8 cellular contexts compared by ENCODE assay signal in the genomic region with DNA sequence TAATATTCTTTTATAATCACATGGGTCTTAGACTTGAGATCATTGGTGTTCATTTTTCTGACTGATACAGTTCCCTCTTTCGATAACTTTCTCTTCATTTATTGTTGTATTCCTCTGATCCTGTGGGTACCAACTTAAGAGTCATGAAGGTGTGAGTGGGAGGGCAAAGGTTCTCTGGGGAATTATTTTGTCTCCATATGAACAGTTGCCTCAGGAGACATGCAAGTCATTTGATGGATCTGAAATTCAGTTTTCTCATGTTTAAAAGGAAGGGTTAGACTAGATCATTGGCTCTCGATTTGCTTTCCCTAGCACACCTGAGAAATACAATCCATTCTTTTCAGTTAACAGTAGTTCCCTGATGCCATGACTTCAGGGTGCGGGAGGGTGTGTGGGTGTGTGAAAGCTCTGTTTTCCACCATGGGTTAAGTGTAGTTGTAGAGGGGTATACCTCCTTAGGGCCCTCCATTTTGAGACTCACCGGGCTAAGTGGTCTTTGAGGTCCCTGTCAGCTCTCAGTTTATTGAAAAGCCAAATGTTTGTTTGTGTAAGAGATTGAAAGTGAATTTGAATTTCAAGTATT. TPM values are rescaled to one million over a fixed set of nuclear protein-coding genes. Genes with fewer than 3 reads are reported as not detected.
A peak's percentile ranks its signal among the peaks of the same experiment; 100 is the strongest.
DNase-seq lines count a peak whose midpoint lies in the region; ATAC-seq and TF ChIP-seq lines count a peak whose summit lies in the region.

No MANE protein-coding gene starts in this region.

- TF ChIP-seq POLR2A in Peyer's patch (IDR thresholded peaks at IDR 0.05) = no peak

- no peak overlapping the region for H3K23ac ChIP-seq in trophoblast cell (ENCODE audit: low read length)

- no peak for TF ChIP-seq CTCF in GM12865 (IDR thresholded peaks at IDR 0.05; ENCODE audit: insufficient read depth, low read depth, low read length, missing control alignments)
- no peak for TF ChIP-seq CTCF in Peyer's patch (IDR thresholded peaks at IDR 0.05)
- no peak for TF ChIP-seq CTCF in epithelial cell of esophagus (IDR thresholded peaks at IDR 0.05; ENCODE audit: insufficient read depth, low read depth, low read length, missing control alignments)
- TF ChIP-seq CTCF in mucosa of descending colon (IDR thresholded peaks at IDR 0.05) = no peak

- H2AK5ac ChIP-seq in trophoblast cell (ENCODE audit: low read length) = no peak overlapping the region

- H4K8ac ChIP-seq in trophoblast cell (ENCODE audit: low read depth, low read length) = no peak overlapping the region

- no peaks in the 10 kb centered on the region for H3K79me1 ChIP-seq in trophoblast cell (ENCODE audit: low read length)

- no CpG with 5 or more reads among the region's 4 CpGs for WGBS in trophoblast cell (ENCODE audit: extremely low coverage, insufficient coverage, insufficient read length)

- no peak overlapping the region for H2BK5ac ChIP-seq in trophoblast cell (ENCODE audit: low read depth, low read length, poor library complexity)

- intact Hi-C loops in mucosa of descending colon (cut with DNase I, micrococcal nuclease) = no loop called here

- DNase-seq in GM12865 (ENCODE audit: low read depth) (peak; percentile 36), Peyer's patch (no peak), epithelial cell of esophagus (ENCODE audit: low read depth) (peak; percentile 9), skeletal muscle cell (ENCODE audit: low read depth) (no peak), mucosa of descending colon (no peak), kidney glomerular epithelial cell (lab: John Stamatoyannopoulos, UW) (no peak), AG20443 (ENCODE audit: low spot score) (no peak), trophoblast cell (no peak)

- no peak overlapping the region for H3K14ac ChIP-seq in trophoblast cell (ENCODE audit: low read length)

- H4K12ac ChIP-seq in trophoblast cell (ENCODE audit: low read depth, low read length) = no peak overlapping the region

- peaks cover 0 to 9% (median 4%) of the 10 kb centered on the region in 4 donors for H3K4me1 ChIP-seq in Peyer's patch
- no peaks in the 10 kb centered on the region for H3K4me1 ChIP-seq in mucosa of descending colon (ENCODE audit: low read depth)
- no peaks in the 10 kb centered on the region for H3K4me1 ChIP-seq in trophoblast cell (ENCODE audit: control insufficient read depth in 1 of 2, insufficient read depth in 2 of 2, low read length in 2 of 2)

- ATAC-seq in mucosa of descending colon = no peak

- H3K27me3 ChIP-seq in Peyer's patch (no peaks in the 10 kb centered on the region), trophoblast cell (ENCODE audit: insufficient read depth, low read length) (no peaks in the 10 kb centered on the region)

- no peaks in the 10 kb centered on the region for H3K9me3 ChIP-seq in Peyer's patch
- no peaks in the 10 kb centered on the region for H3K9me3 ChIP-seq in mucosa of descending colon
- H3K9me3 ChIP-seq in trophoblast cell (ENCODE audit: insufficient read depth, low read depth, low read length) = no peaks in the 10 kb centered on the region

- H2BK12ac ChIP-seq in trophoblast cell (ENCODE audit: low read length) = no peak overlapping the region

- H3K27ac ChIP-seq in Peyer's patch = peak overlapping the region in 2 of 4 donors; percentile 35 to 72
- H3K27ac ChIP-seq in trophoblast cell (ENCODE audit: low read depth, low read length) = no peak overlapping the region

- peaks cover 0 to 12% (median 0%) of the 10 kb centered on the region in 3 donors for H3K36me3 ChIP-seq in Peyer's patch
- no peaks in the 10 kb centered on the region for H3K36me3 ChIP-seq in mucosa of descending colon (ENCODE audit: low read depth)
- no peaks in the 10 kb centered on the region for H3K36me3 ChIP-seq in trophoblast cell (ENCODE audit: control insufficient read depth in 1 of 2, insufficient read depth in 2 of 2, low read length in 2 of 2)

- no peak overlapping the region for H4K91ac ChIP-seq in trophoblast cell (ENCODE audit: low read depth, low read length)

- H3K4me3 ChIP-seq in GM12865 (ENCODE audit: low read depth, low read length) = peak overlapping the region; percentile 89
- H3K4me3 ChIP-seq in Peyer's patch = peak overlapping the region in 3 of 4 donors; percentile 29 to 48 (median 40)
- peak overlapping the region; percentile 66 for H3K4me3 ChIP-seq in epithelial cell of esophagus (ENCODE audit: low read length)
- peak overlapping the region; percentile 47 for H3K4me3 ChIP-seq in skeletal muscle cell (ENCODE audit: low read depth, low read length)
- H3K4me3 ChIP-seq in mucosa of descending colon = no peak overlapping the region
- H3K4me3 ChIP-seq in trophoblast cell (ENCODE audit: low read depth, low read length) = no peak overlapping the region

- H3K9ac ChIP-seq in trophoblast cell (ENCODE audit: low read length) = no peak overlapping the region

- H3K4ac ChIP-seq in trophoblast cell (ENCODE audit: low read depth, low read length) = no peak overlapping the region

- no peak overlapping the region for H2BK120ac ChIP-seq in trophoblast cell (ENCODE audit: insufficient read depth, low read length, poor library complexity)

- H3K18ac ChIP-seq in trophoblast cell (ENCODE audit: low read length) = no peak overlapping the region

- no peaks in the 10 kb centered on the region for H3K79me2 ChIP-seq in trophoblast cell (ENCODE audit: control insufficient read depth, insufficient read depth, low read length, poor library complexity)

- no peak overlapping the region for H3K4me2 ChIP-seq in trophoblast cell (ENCODE audit: low read length)

- no peak overlapping the region for H2AFZ ChIP-seq in trophoblast cell (ENCODE audit: insufficient read depth, low read length, poor library complexity)

RNA-seq across cellular contexts. Expression of gene CNTRL, which starts 47.8 kb away (rescaled TPM):
- total RNA-seq in Peyer's patch (100 to 1,000 TPM in 1 of 4 donors, 10 to 100 TPM in 2, 1 to 10 TPM in 1; 5.1 to 113 (median 13.7) TPM), mucosa of descending colon (10 to 100 TPM in 1 of 3 donors, 1 to 10 TPM in 2; 9.6 to 12.4 (median 9.7) TPM)
- 5.5 and 6.8 TPM in 2 replicates for polyA plus RNA-seq in trophoblast cell (2013)

Comparison
In these comparisons a context has a peak if more than half of its experiments do, and no peak if none do; other contexts are left out.
1. DNase-seq: peak in GM12865 (single experiment) and epithelial cell of esophagus (single experiment); none in Peyer's patch (0 of 3), skeletal muscle cell (single experiment), mucosa of descending colon (0 of 3), kidney glomerular epithelial cell (single experiment), AG20443 (single experiment) and trophoblast cell (0 of 2).
2. H3K4me3 ChIP-seq: peak in GM12865 (single experiment), Peyer's patch (3 of 4), epithelial cell of esophagus (single experiment) and skeletal muscle cell (single experiment); none in mucosa of descending colon (single experiment) and trophoblast cell (single experiment).